Comparison of ENCODE assay signal across 1 cellular context in genomic region chr11:10604340-10604748, GRCh38.
TF ChIP-seq lines count a peak whose summit lies in the region.

No MANE protein-coding gene starts in this region.

TF ChIP-seq in HepG2, 621 proteins besides CTCF, POLR2A, EP300 and RAD21 (continued from another document and continues in another):
- TF ChIP-seq ZNF580 (CRISPR knock-in tag; IDR thresholded peaks at IDR 0.05; ENCODE audit: borderline replicate concordance, low read depth) (0 out of 2 replicates have a peak, but pooled peaks have one; percentile 26), ZMAT5 (CRISPR knock-in tag; IDR thresholded peaks at IDR 0.05; ENCODE audit: borderline replicate concordance, low read depth) (no peak), PCBP1 (IDR thresholded peaks at IDR 0.05; ENCODE audit: borderline replicate concordance, low read depth, low read length) (no peak), RNF2 (conservative IDR thresholded peaks at IDR 0.05; ENCODE audit: low read depth) (no peak), ZNF558 (CRISPR knock-in tag; IDR thresholded peaks at IDR 0.05; ENCODE audit: borderline replicate concordance) (no peak), ZNF639 (CRISPR knock-in tag; conservative IDR thresholded peaks at IDR 0.05) (no peak), TFDP1 (CRISPR knock-in tag; IDR thresholded peaks at IDR 0.05; ENCODE audit: borderline replicate concordance) (peak; percentile 56; the same call in 1 of the 2 replicates), FOXO1 (CRISPR knock-in tag; IDR thresholded peaks at IDR 0.05) (peak; percentile 32; the same call in 1 of the 2 replicates), ZSCAN5A (CRISPR knock-in tag; IDR thresholded peaks at IDR 0.05; ENCODE audit: borderline replicate concordance) (no peak), NR0B2 (CRISPR knock-in tag; IDR thresholded peaks at IDR 0.05) (0 out of 2 replicates have a peak, but pooled peaks have one; percentile 17), SMAD3 (CRISPR knock-in tag; IDR thresholded peaks at IDR 0.05) (0 out of 2 replicates have a peak, but pooled peaks have one; percentile 33), ZNF446 (CRISPR knock-in tag; IDR thresholded peaks at IDR 0.05) (no peak), ZBTB7A (CRISPR knock-in tag; IDR thresholded peaks at IDR 0.05) (no peak), SATB2 (CRISPR knock-in tag; IDR thresholded peaks at IDR 0.05) (no peak), TEF (CRISPR knock-in tag; IDR thresholded peaks at IDR 0.05) (no peak), KLF11 (CRISPR knock-in tag; IDR thresholded peaks at IDR 0.05) (no peak), SOX13 (IDR thresholded peaks at IDR 0.05) (no peak), SOX13 (CRISPR knock-in tag; conservative IDR thresholded peaks at IDR 0.05 in 1 of 2, IDR thresholded peaks at IDR 0.05 in 1 of 2) (peak in 1 of 2 experiments; percentile 64; a peak in 2 of 4 replicates), ZNF441 (CRISPR knock-in tag; IDR thresholded peaks at IDR 0.05; ENCODE audit: borderline replicate concordance) (no peak), ZFX (CRISPR knock-in tag; IDR thresholded peaks at IDR 0.05; ENCODE audit: low read depth) (peak; percentile 47; the same call in 1 of the 2 replicates), MTF1 (CRISPR knock-in tag; IDR thresholded peaks at IDR 0.05) (no peak), SNAPC4 (CRISPR knock-in tag; IDR thresholded peaks at IDR 0.05) (no peak; the same call in 1 of the 2 replicates), NKX3-1 (CRISPR knock-in tag; IDR thresholded peaks at IDR 0.05) (0 out of 2 replicates have a peak, but pooled peaks have one; percentile 41), ATF6 (CRISPR knock-in tag; conservative IDR thresholded peaks at IDR 0.05) (no peak), PHF8 (CRISPR knock-in tag; IDR thresholded peaks at IDR 0.05) (no peak), MAFG (CRISPR knock-in tag; IDR thresholded peaks at IDR 0.05) (no peak), YEATS4 (CRISPR knock-in tag; IDR thresholded peaks at IDR 0.05; ENCODE audit: borderline replicate concordance) (no peak), ZNF224 (CRISPR knock-in tag; IDR thresholded peaks at IDR 0.05) (no peak), KDM3A (CRISPR knock-in tag; IDR thresholded peaks at IDR 0.05; ENCODE audit: low read depth) (no peak), NONO (IDR thresholded peaks at IDR 0.05) (no peak), NONO (CRISPR knock-in tag; conservative IDR thresholded peaks at IDR 0.05) (no peak), ZSCAN25 (CRISPR knock-in tag; IDR thresholded peaks at IDR 0.05) (no peak), SP5 (CRISPR knock-in tag; IDR thresholded peaks at IDR 0.05; ENCODE audit: borderline replicate concordance, low read depth) (peak; percentile 29; the same call in 1 of the 2 replicates), MXD4 (CRISPR knock-in tag; IDR thresholded peaks at IDR 0.05) (no peak), SNAPC5 (CRISPR knock-in tag; IDR thresholded peaks at IDR 0.05; ENCODE audit: borderline replicate concordance) (no peak), PRDM4 (CRISPR knock-in tag; IDR thresholded peaks at IDR 0.05; ENCODE audit: borderline replicate concordance) (no peak), HMGXB3 (CRISPR knock-in tag; IDR thresholded peaks at IDR 0.05; ENCODE audit: borderline replicate concordance) (no peak), SMARCC2 (IDR thresholded peaks at IDR 0.05) (no peak), ZNF614 (CRISPR knock-in tag; IDR thresholded peaks at IDR 0.05; ENCODE audit: borderline replicate concordance) (peak; percentile 56; the same call in 1 of the 2 replicates), ESRRA (CRISPR knock-in tag; IDR thresholded peaks at IDR 0.05; ENCODE audit: low read depth) (peak; percentile 48; the same call in 1 of the 2 replicates), SIN3B (IDR thresholded peaks at IDR 0.05; ENCODE audit: low read length) (no peak), ATRX (CRISPR knock-in tag; IDR thresholded peaks at IDR 0.05; ENCODE audit: borderline replicate concordance) (no peak)
